Comparison of ENCODE assay signal across 28 cellular contexts in the genomic region with DNA sequence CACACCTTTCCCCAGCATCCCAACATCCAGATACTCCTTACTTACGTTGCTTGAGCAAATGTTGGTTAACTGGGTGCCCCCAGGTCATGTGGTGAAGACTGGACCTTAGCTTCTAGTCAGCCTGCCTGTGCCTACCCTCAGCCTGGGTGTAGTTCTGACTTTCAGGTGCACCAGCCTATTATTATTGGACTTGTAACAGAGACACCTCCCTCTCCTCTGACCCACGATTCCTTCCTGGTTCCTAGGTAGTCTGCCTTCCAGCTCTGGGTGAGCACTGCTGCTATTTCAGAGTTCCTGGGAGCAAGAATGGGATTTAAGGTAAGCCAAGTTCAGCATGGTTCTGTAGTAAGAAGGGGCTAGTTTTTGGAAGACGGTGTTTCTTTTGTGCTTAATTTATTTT.
"Had no signal": no experiment of that assay in that cellular context is flagged by ENCODE, and none has a peak within 500 bp of the region (broad histone marks: within the 10 kb centered on the region; RNA-seq: fewer than 3 reads in every experiment).

No MANE protein-coding gene starts in this region.

- H3K9me3 ChIP-seq: SJCRH30, SK-N-SH had no signal

- H3K27me3 Mint-ChIP-seq: activated CD4-positive, alpha-beta T cell treated with anti-CD3 and anti-CD28 coated beads for 36 hours; activated naive CD8-positive, alpha-beta T cell had no signal

- H3K9me3 Mint-ChIP-seq: activated CD4-positive, alpha-beta memory T cell treated with anti-CD3 and anti-CD28 coated beads, Interleukin-2, amount 10 ng/mL, durations not matched to agents 7 days and 5 days; activated naive CD4-positive, alpha-beta T cell treated with anti-CD3 and anti-CD28 coated beads for 36 hours; activated T-helper 17 cell treated with anti-CD3 and anti-CD28 coated beads, Interleukin-2, amount 50 U/mL, for 72 hours; IgD-negative memory B cell had no signal

- H3K27ac Mint-ChIP-seq: activated CD4-positive, alpha-beta memory T cell treated with anti-CD3 and anti-CD28 coated beads, Interleukin-2, amount 10 ng/mL, durations not matched to agents 7 days and 5 days; activated CD4-positive, alpha-beta T cell treated with anti-CD3 and anti-CD28 coated beads for 36 hours; activated naive CD4-positive, alpha-beta T cell treated with anti-CD3 and anti-CD28 coated beads for 36 hours; activated naive CD8-positive, alpha-beta T cell; activated T-helper 17 cell treated with anti-CD3 and anti-CD28 coated beads, Interleukin-2, amount 50 U/mL, for 72 hours; IgD-negative memory B cell had no signal

- H3K4me3 ChIP-seq: SJCRH30 had no signal

- H3K36me3 Mint-ChIP-seq: activated naive CD8-positive, alpha-beta T cell; IgD-negative memory B cell had no signal

- ATAC-seq: activated CD4-positive, alpha-beta T cell treated with anti-CD3 and anti-CD28 coated beads for 36 hours; activated T-helper 17 cell treated with anti-CD3 and anti-CD28 coated beads, Interleukin-2, amount 50 U/mL, for 72 hours; Panc1 had no signal

- H3K27ac ChIP-seq: RWPE1, SJCRH30, WERI-Rb-1 had no signal

- DNase-seq: activated CD4-positive, alpha-beta memory T cell treated with anti-CD3 and anti-CD28 coated beads, Interleukin-2, amount 10 ng/mL, durations not matched to agents 7 days and 5 days; activated CD4-positive, alpha-beta T cell treated with anti-CD3 and anti-CD28 coated beads for 36 hours; activated CD4-positive, alpha-beta T cell treated with anti-CD3 and anti-CD28 coated beads, Interleukin-2, amount 50 U/mL, for 1 hour; activated gamma-delta T cell; activated naive CD4-positive, alpha-beta T cell treated with anti-CD3 and anti-CD28 coated beads for 36 hours; activated T-cell treated with anti-CD3 and anti-CD28 coated beads for 4 hours; activated T-cell treated with anti-CD3 and anti-CD28 coated beads, Interleukin-2, amount 50 U/mL, for 48 hours; KG1; MV-4-11; NCI-H1092 treated with DMSO at 0.1 percent for 48 hours; NCI-H1417 treated with DMSO at 0.1 percent for 48 hours; NCI-H1694; NCI-H2029; NCI-H2107; NCI-H510A treated with DMSO at 0.1 percent for 48 hours; NCI-H69; NK-92 treated with Interleukin-12 subunit alpha and Interleukin-12 subunit beta, amount 100 ng/mL, for 24 hours; OCI-M1; Right ventricle myocardium superior; SJCRH30; SK-N-SH; T-helper 1 cell; WERI-Rb-1 had no signal

- H3K4me3 Mint-ChIP-seq: activated CD4-positive, alpha-beta memory T cell treated with anti-CD3 and anti-CD28 coated beads, Interleukin-2, amount 10 ng/mL, durations not matched to agents 7 days and 5 days; activated CD4-positive, alpha-beta T cell treated with anti-CD3 and anti-CD28 coated beads for 36 hours; activated naive CD4-positive, alpha-beta T cell treated with anti-CD3 and anti-CD28 coated beads for 36 hours; activated naive CD8-positive, alpha-beta T cell; activated T-helper 17 cell treated with anti-CD3 and anti-CD28 coated beads, Interleukin-2, amount 50 U/mL, for 72 hours; IgD-negative memory B cell had no signal

- H3K4me1 ChIP-seq: SJCRH30 had no signal

- H3K9ac ChIP-seq: SK-N-SH had no signal

- H3K36me3 ChIP-seq: SJCRH30, WERI-Rb-1 had no signal

- H3K4me1 Mint-ChIP-seq: activated CD4-positive, alpha-beta memory T cell treated with anti-CD3 and anti-CD28 coated beads, Interleukin-2, amount 10 ng/mL, durations not matched to agents 7 days and 5 days; activated CD4-positive, alpha-beta T cell treated with anti-CD3 and anti-CD28 coated beads for 36 hours; activated T-helper 17 cell treated with anti-CD3 and anti-CD28 coated beads, Interleukin-2, amount 50 U/mL, for 72 hours; IgD-negative memory B cell had no signal
